8 cellular contexts compared by ENCODE assay signal in genomic region chr2:27217173-27218121, GRCh38. TPM values are rescaled to one million over a fixed set of nuclear protein-coding genes. Genes with fewer than 3 reads are reported as not detected.
DNase-seq lines count a peak whose midpoint lies in the region; TF ChIP-seq lines count a peak whose summit lies in the region.

Gene CAD (plus strand): TSS chr2:27217369. CDS start chr2:27217552, 183 bp downstream.

- H3K27me3 ChIP-seq in GM23248 (replicated peaks; ENCODE audit: insufficient read depth) (no peaks in the 10 kb centered on the region), neural cell (ENCODE audit: insufficient read depth, low read depth, low read length) (no peaks in the 10 kb centered on the region), stomach (no peaks in the 10 kb centered on the region)

- 0% methylated on average over 40 to 66 of the region's 72 CpGs for WGBS in GM23248 (ENCODE audit: low coverage in 1 of 2, low lambda C conversion rate in 2 of 2, missing lambda C conversion rate in 2 of 2), 2 experiments
- 0 to 2% (median 1%) methylated on average over 44 to 72 of the region's 72 CpGs for WGBS in stomach, 5 donors

- H3K9me3 ChIP-seq in GM23248 (ENCODE audit: low read depth) (no peaks in the 10 kb centered on the region), neural cell (ENCODE audit: low read length) (no peaks in the 10 kb centered on the region), stomach (no peaks in the 10 kb centered on the region)

- H3K4me1 ChIP-seq in GM23248 (ENCODE audit: insufficient read depth): peaks cover 11% of the 10 kb centered on the region
- peaks cover 10 to 39% (median 28%) of the 10 kb centered on the region in 4 donors for H3K4me1 ChIP-seq in stomach

- H3K27ac ChIP-seq in GM23248 (peak within 1 kb of the TSS; percentile 47), neural cell (ENCODE audit: low read length) (peak within 1 kb of the TSS; percentile 80), stomach (peak within 1 kb of the TSS in 4 of 5 donors; percentile 46 to 84 (median 72))

- no peak for TF ChIP-seq EP300 in neural cell (conservative IDR thresholded peaks at IDR 0.05; ENCODE audit: poor library complexity, severe bottlenecking)
- TF ChIP-seq EP300 in stomach (IDR thresholded peaks at IDR 0.05): no peak

- H3K36me3 ChIP-seq in GM23248 (ENCODE audit: low read depth) (peaks cover 10% of the 10 kb centered on the region), neural cell (ENCODE audit: insufficient read depth, low read length) (no peaks in the 10 kb centered on the region), stomach (peaks cover 8 to 41% (median 31%) of the 10 kb centered on the region in 4 donors)

- intact Hi-C loops in stomach (cut with DNase I; ENCODE audit: low total_unique reads): no loop called here

- H2AFZ ChIP-seq in GM23248: peak within 1 kb of the TSS; percentile 80
- H2AFZ ChIP-seq in neural cell (ENCODE audit: low read depth, low read length): peak within 1 kb of the TSS; percentile 63

- peaks cover 15% of the 10 kb centered on the region; the same call in 1 of the 2 replicates for H3F3A ChIP-seq in GM23248 (ENCODE audit: insufficient read depth)
- H3F3A ChIP-seq in neural cell (ENCODE audit: insufficient read depth, low read length, poor library complexity, severe bottlenecking): peaks cover 10% of the 10 kb centered on the region

- in situ Hi-C loops in GM23248 (cut with MboI): no loop called here

- peak within 1 kb of the TSS; percentile 85 for H3K9ac ChIP-seq in GM23248
- peak within 1 kb of the TSS; percentile 57 for H3K9ac ChIP-seq in neural cell (ENCODE audit: low read length)

- DNase-seq in Daoy (ENCODE audit: low read depth) (peak; percentile 96), GM23248 (peak; percentile 97), LNCaP clone FGC (ENCODE audit: low read depth) (peak; percentile 46), SHP77 (lab: John Stamatoyannopoulos, UW) (peak; percentile 78 to 79), fibroblast of the aortic adventitia (ENCODE audit: low read depth) (peak; percentile 74), stomach (peak; percentile 86)
- DNase-seq in activated effector memory CD4-positive, alpha-beta T cell treated with Interleukin-2 at 50 U/mL for 16 hours: peak; percentile 83

- H4K20me1 ChIP-seq in GM23248 (ENCODE audit: insufficient read depth): no peaks in the 10 kb centered on the region
- no peaks in the 10 kb centered on the region for H4K20me1 ChIP-seq in neural cell (ENCODE audit: insufficient read depth)

- no peak for TF ChIP-seq POLR2A in stomach (IDR thresholded peaks at IDR 0.05)

- peak; percentile 24 for TF ChIP-seq RAD21 in neural cell (conservative IDR thresholded peaks at IDR 0.05)

- H3K4me3 ChIP-seq in GM23248 (peak within 1 kb of the TSS; percentile 81), LNCaP clone FGC (ENCODE audit: low read depth, low read length) (peak within 1 kb of the TSS; percentile 60), fibroblast of the aortic adventitia (ENCODE audit: low read depth, low read length) (peak within 1 kb of the TSS; percentile 86), neural cell (ENCODE audit: low read length) (peak within 1 kb of the TSS; percentile 86), stomach (peak within 1 kb of the TSS; percentile 51 to 87 (median 66))

- H3K4me2 ChIP-seq in GM23248 (ENCODE audit: unreplicated experiment): peak within 1 kb of the TSS; percentile 88
- peak within 1 kb of the TSS; percentile 58 for H3K4me2 ChIP-seq in neural cell (ENCODE audit: low read length)

- peak; percentile 28 for TF ChIP-seq CTCF in LNCaP clone FGC (IDR thresholded peaks at IDR 0.05; ENCODE audit: control insufficient read depth, extremely low read depth, insufficient read depth)
- TF ChIP-seq CTCF in fibroblast of the aortic adventitia (IDR thresholded peaks at IDR 0.05; ENCODE audit: insufficient read depth, low read length): peak; percentile 27
- peak; percentile 54 for TF ChIP-seq CTCF in neural cell (IDR thresholded peaks at IDR 0.05; ENCODE audit: poor library complexity, severe bottlenecking)
- TF ChIP-seq CTCF in stomach (IDR thresholded peaks at IDR 0.05): peak in 3 of 7 experiments; percentile 14 to 48 (median 17)

- peaks cover 42% of the 10 kb centered on the region for H3K79me2 ChIP-seq in GM23248 (ENCODE audit: insufficient read depth)
- peaks cover 5% of the 10 kb centered on the region for H3K79me2 ChIP-seq in neural cell (replicated peaks; ENCODE audit: insufficient read depth, low read length)

- H3K9me2 ChIP-seq in GM23248 (ENCODE audit: insufficient read depth) (no peaks in the 10 kb centered on the region), neural cell (ENCODE audit: insufficient read depth, low read length) (no peaks in the 10 kb centered on the region)

TF ChIP-seq in neural cell, 6 proteins besides CTCF, POLR2A, EP300 and RAD21:
- TF ChIP-seq, protein P1, sequence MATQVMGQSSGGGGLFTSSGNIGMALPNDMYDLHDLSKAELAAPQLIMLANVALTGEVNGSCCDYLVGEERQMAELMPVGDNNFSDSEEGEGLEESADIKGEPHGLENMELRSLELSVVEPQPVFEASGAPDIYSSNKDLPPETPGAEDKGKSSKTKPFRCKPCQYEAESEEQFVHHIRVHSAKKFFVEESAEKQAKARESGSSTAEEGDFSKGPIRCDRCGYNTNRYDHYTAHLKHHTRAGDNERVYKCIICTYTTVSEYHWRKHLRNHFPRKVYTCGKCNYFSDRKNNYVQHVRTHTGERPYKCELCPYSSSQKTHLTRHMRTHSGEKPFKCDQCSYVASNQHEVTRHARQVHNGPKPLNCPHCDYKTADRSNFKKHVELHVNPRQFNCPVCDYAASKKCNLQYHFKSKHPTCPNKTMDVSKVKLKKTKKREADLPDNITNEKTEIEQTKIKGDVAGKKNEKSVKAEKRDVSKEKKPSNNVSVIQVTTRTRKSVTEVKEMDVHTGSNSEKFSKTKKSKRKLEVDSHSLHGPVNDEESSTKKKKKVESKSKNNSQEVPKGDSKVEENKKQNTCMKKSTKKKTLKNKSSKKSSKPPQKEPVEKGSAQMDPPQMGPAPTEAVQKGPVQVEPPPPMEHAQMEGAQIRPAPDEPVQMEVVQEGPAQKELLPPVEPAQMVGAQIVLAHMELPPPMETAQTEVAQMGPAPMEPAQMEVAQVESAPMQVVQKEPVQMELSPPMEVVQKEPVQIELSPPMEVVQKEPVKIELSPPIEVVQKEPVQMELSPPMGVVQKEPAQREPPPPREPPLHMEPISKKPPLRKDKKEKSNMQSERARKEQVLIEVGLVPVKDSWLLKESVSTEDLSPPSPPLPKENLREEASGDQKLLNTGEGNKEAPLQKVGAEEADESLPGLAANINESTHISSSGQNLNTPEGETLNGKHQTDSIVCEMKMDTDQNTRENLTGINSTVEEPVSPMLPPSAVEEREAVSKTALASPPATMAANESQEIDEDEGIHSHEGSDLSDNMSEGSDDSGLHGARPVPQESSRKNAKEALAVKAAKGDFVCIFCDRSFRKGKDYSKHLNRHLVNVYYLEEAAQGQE (IDR thresholded peaks at IDR 0.05; ENCODE audit: borderline replicate concordance): peak; percentile 77
- TF ChIP-seq TAF1 (IDR thresholded peaks at IDR 0.05; ENCODE audit: low read depth) (peak; percentile 67), EZH2 (IDR thresholded peaks at IDR 0.05; ENCODE audit: borderline replicate concordance, insufficient read depth, low read length, poor library complexity, severe bottlenecking) (no peak), MXI1 (conservative IDR thresholded peaks at IDR 0.05; ENCODE audit: poor library complexity, severe bottlenecking) (peak; percentile 99), SMC3 (conservative IDR thresholded peaks at IDR 0.05; ENCODE audit: poor library complexity) (peak; percentile 56), POLR2AphosphoS5 (IDR thresholded peaks at IDR 0.05) (peak; percentile 63)

RNA-seq across cellular contexts. Expression of gene CAD, which starts in this region (rescaled TPM):
- 26.6 and 29.7 TPM in 2 replicates for total RNA-seq in Daoy (2014; rRNA removed; shearing (Covaris generic))
- total RNA-seq in GM23248 (2014; rRNA removed; shearing (Covaris generic)): 23.9 and 27.7 TPM in 2 replicates
- 17.1 and 19.2 TPM in 2 replicates for polyA plus RNA-seq in GM23248 (2016; fragmentation: Nextera tagmentation; extraction: Ambion mirVana)
- total RNA-seq in fibroblast of the aortic adventitia (ENCODE audit: low replicate concordance): 28.9 and 35.5 TPM in 2 replicates
- polyA plus RNA-seq in neural cell: 14.2 and 22.8 TPM in 2 replicates
- polyA minus RNA-seq in neural cell: 16.8 and 19.5 TPM in 2 replicates
- total RNA-seq in stomach: 100 to 1,000 TPM in 2 of 5 donors, 10 to 100 TPM in 3; 12.2 to 130 (median 78.2) TPM
- 10 to 100 TPM in 1 of 3 donors, 1 to 10 TPM in 2; 4.4 to 16.5 (median 6.5) TPM for polyA plus RNA-seq in stomach

Comparison
In these comparisons a context has a peak if more than half of its experiments do, and no peak if none do; other contexts are left out.
1. Peak in every context shown above with its lines: DNase-seq, H3K4me3 ChIP-seq and H3K27ac ChIP-seq.
2. DNase-seq: peak in every context shown above with its lines; median percentile 97 in GM23248; 96 in Daoy; 86 in stomach; 83 in activated effector memory CD4-positive, alpha-beta T cell treated with Interleukin-2 at 50 U/mL for 16 hours; 78 in SHP77; 74 in fibroblast of the aortic adventitia; 46 in LNCaP clone FGC.